ENCODE assay signal across 28 cellular contexts in the genomic region with DNA sequence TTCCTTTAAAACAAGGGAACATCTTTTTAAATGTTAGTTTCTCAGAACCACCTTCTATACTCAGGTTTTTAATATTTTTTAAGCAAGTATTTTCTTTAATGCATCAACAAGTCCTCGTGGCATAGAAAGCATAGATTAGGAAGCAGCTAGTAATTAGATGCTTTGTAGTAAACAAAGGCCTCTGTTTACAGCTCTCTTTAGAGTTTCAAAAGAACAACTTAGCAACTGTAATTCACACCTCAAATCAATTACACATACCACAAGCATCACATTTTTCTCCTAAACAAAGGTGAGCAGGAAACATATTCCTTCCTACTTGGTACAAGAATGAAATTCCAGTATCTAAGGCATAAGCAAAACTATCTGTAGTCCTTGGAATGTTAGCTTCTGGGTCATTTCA.
"Had no signal": no experiment of that assay in that cellular context is flagged by ENCODE, and none has a peak within 500 bp of the region (broad histone marks: within the 10 kb centered on the region; RNA-seq: fewer than 3 reads in every experiment).

No MANE protein-coding gene starts in this region.

- H3K9me3 ChIP-seq: body of pancreas, MG63, Peyer's patch, SJCRH30 had no signal

- H3K36me3 Mint-ChIP-seq: activated CD8-positive, alpha-beta memory T cell treated with anti-CD3 and anti-CD28 coated beads, Interleukin-2, amount 10 ng/mL, durations not matched to agents 7 days and 5 days; activated naive CD4-positive, alpha-beta T cell treated with anti-CD3 and anti-CD28 coated beads, Interleukin-2, amount 50 U/mL, for 24 hours; WTC11 had no signal

- H3K27ac Mint-ChIP-seq: activated CD4-positive, alpha-beta T cell treated with anti-CD3 and anti-CD28 coated beads, Interleukin-2, amount 10 ng/mL, durations not matched to agents 24 days and 14 days; activated CD8-positive, alpha-beta memory T cell treated with anti-CD3 and anti-CD28 coated beads, Interleukin-2, amount 10 ng/mL, durations not matched to agents 7 days and 5 days; activated naive CD4-positive, alpha-beta T cell treated with anti-CD3 and anti-CD28 coated beads, Interleukin-2, amount 50 U/mL, for 24 hours; activated T-cell treated with anti-CD3 and anti-CD28 coated beads, Interleukin-2, amount 50 U/mL, for 24 hours; activated T-helper 1 cell treated with anti-CD3 and anti-CD28 coated beads, Interleukin-12 subunit alpha, Interleukin-12 subunit beta, Interleukin-2, Interleukin-4 antibody, amounts not matched to agents 30 ng/mL and 10 ng/mL and 1 ng/mL, durations not matched to agents 14 hours and 24 hours and 36 hours; T-helper 2 cell treated with Interferon-gamma antibody and Interleukin-4, amounts not matched to agents 5 μg/mL and 100 μg/mL, for 36 hours; WTC11 had no signal

- H3K4me3 Mint-ChIP-seq: activated CD4-positive, alpha-beta T cell treated with anti-CD3 and anti-CD28 coated beads, Interleukin-2, amount 10 ng/mL, durations not matched to agents 24 days and 14 days; activated CD8-positive, alpha-beta memory T cell treated with anti-CD3 and anti-CD28 coated beads, Interleukin-2, amount 10 ng/mL, durations not matched to agents 7 days and 5 days; activated naive CD4-positive, alpha-beta T cell treated with anti-CD3 and anti-CD28 coated beads, Interleukin-2, amount 50 U/mL, for 24 hours; activated T-cell treated with anti-CD3 and anti-CD28 coated beads, Interleukin-2, amount 50 U/mL, for 24 hours; activated T-helper 1 cell treated with anti-CD3 and anti-CD28 coated beads, Interleukin-12 subunit alpha, Interleukin-12 subunit beta, Interleukin-2, Interleukin-4 antibody, amounts not matched to agents 30 ng/mL and 10 ng/mL and 1 ng/mL, durations not matched to agents 14 hours and 24 hours and 36 hours; T-helper 2 cell treated with Interferon-gamma antibody and Interleukin-4, amounts not matched to agents 5 μg/mL and 100 μg/mL, for 36 hours; WTC11 had no signal

- H3K4me1 ChIP-seq: body of pancreas, Peyer's patch had no signal

- H3K36me3 ChIP-seq: MG63, Peyer's patch, SJCRH30 had no signal

- H3K4me1 Mint-ChIP-seq: activated CD4-positive, alpha-beta T cell treated with anti-CD3 and anti-CD28 coated beads, Interleukin-2, amount 10 ng/mL, durations not matched to agents 24 days and 14 days; activated CD8-positive, alpha-beta memory T cell treated with anti-CD3 and anti-CD28 coated beads, Interleukin-2, amount 10 ng/mL, durations not matched to agents 7 days and 5 days; activated naive CD4-positive, alpha-beta T cell treated with anti-CD3 and anti-CD28 coated beads, Interleukin-2, amount 50 U/mL, for 24 hours had no signal

- H3K4me3 ChIP-seq: body of pancreas, MG63, Peyer's patch, SJCRH30 had no signal

- ATAC-seq: activated CD8-positive, alpha-beta memory T cell treated with anti-CD3 and anti-CD28 coated beads, Interleukin-2, amount 10 ng/mL, durations not matched to agents 7 days and 5 days; body of pancreas; SK-N-SH treated with all-trans-retinoic acid at 6 μM for 48 hours had no signal

- DNase-seq: activated CD4-positive, alpha-beta T cell treated with anti-CD3 and anti-CD28 coated beads for 1 hour; activated CD4-positive, alpha-beta T cell treated with anti-CD3 and anti-CD28 coated beads, Interleukin-2, amount 10 ng/mL, durations not matched to agents 24 days and 14 days; activated CD4-positive, alpha-beta T cell treated with anti-CD3 and anti-CD28 coated beads, Interleukin-2, amount 50 U/mL, for 48 hours; activated CD8-positive, alpha-beta memory T cell treated with anti-CD3 and anti-CD28 coated beads, Interleukin-2, amount 10 ng/mL, durations not matched to agents 7 days and 5 days; activated effector memory CD4-positive, alpha-beta T cell treated with Interleukin-2 at 50 U/mL for 16 hours; activated naive CD4-positive, alpha-beta T cell; activated T-cell treated with anti-CD3 and anti-CD28 coated beads, Interleukin-2, amount 50 U/mL, for 24 hours; aorta; body of pancreas; central memory CD4-positive, alpha-beta T cell; NCI-H1092 treated with DMSO at 0.1 percent for 48 hours; NCI-H1417 treated with DMSO at 0.1 percent for 48 hours; NCI-H1694 treated with DMSO at 0.1 percent for 48 hours; NCI-H2029 treated with DMSO at 0.1 percent for 48 hours; NCI-H345; NCI-H510A; NCI-H526 treated with DMSO at 0.1 percent for 48 hours; Peyer's patch; Right ventricle myocardium superior; SW 1271 had no signal

- H3K27ac ChIP-seq: body of pancreas, Peyer's patch, RWPE1, SJCRH30 had no signal

- H3K9me3 Mint-ChIP-seq: activated CD4-positive, alpha-beta T cell treated with anti-CD3 and anti-CD28 coated beads, Interleukin-2, amount 10 ng/mL, durations not matched to agents 24 days and 14 days; activated naive CD4-positive, alpha-beta T cell treated with anti-CD3 and anti-CD28 coated beads, Interleukin-2, amount 50 U/mL, for 24 hours; activated T-cell treated with anti-CD3 and anti-CD28 coated beads, Interleukin-2, amount 50 U/mL, for 24 hours; activated T-helper 1 cell treated with anti-CD3 and anti-CD28 coated beads, Interleukin-12 subunit alpha, Interleukin-12 subunit beta, Interleukin-2, Interleukin-4 antibody, amounts not matched to agents 30 ng/mL and 10 ng/mL and 1 ng/mL, durations not matched to agents 14 hours and 24 hours and 36 hours; T-helper 2 cell treated with Interferon-gamma antibody and Interleukin-4, amounts not matched to agents 5 μg/mL and 100 μg/mL, for 36 hours; WTC11 had no signal

- H3K27me3 ChIP-seq: body of pancreas, MG63, Peyer's patch had no signal
